In genomic region chr3:86702381-86702958, GRCh38 we compare ENCODE assay signal across 10 cellular contexts.
DNase-seq lines count a peak whose midpoint lies in the region; ATAC-seq and TF ChIP-seq lines count a peak whose summit lies in the region.
"Had no signal": no experiment of that assay in that cellular context is flagged by ENCODE, and none has a peak within 500 bp of the region (broad histone marks: within the 10 kb centered on the region; RNA-seq: fewer than 3 reads in every experiment).

No MANE protein-coding gene starts in this region.

- H3K4me1 Mint-ChIP-seq in chondrocyte (ENCODE audit: low read depth) = no peaks in the 10 kb centered on the region
- H3K4me1 Mint-ChIP-seq in progenitor cell of endocrine pancreas (ENCODE audit: low read depth) = no peaks in the 10 kb centered on the region
- H3K4me1 Mint-ChIP-seq in activated T-cell treated with anti-CD3 and anti-CD28 coated beads, Interleukin-2, amount 50 U/mL, for 4 hours (ENCODE audit: low read depth) = no peaks in the 10 kb centered on the region
- H3K4me1 Mint-ChIP-seq: central memory CD8-positive, alpha-beta T cell had no signal

- H3K27ac Mint-ChIP-seq in chondrocyte (ENCODE audit: unreplicated experiment) (no peak overlapping the region), progenitor cell of endocrine pancreas (no peak overlapping the region)

- intact Hi-C loops in left colon (cut with DNase I, micrococcal nuclease) = no loop called here

- ATAC-seq in activated T-cell treated with anti-CD3 and anti-CD28 coated beads, Interleukin-2, amount 50 U/mL, for 4 hours = no peak
- no peak for ATAC-seq in left colon
- ATAC-seq: sciatic nerve had no signal

- DNase-seq in NCI-H2107 treated with DMSO at 0.1 percent for 48 hours (lab: John Stamatoyannopoulos, UW; ENCODE audit: unreplicated experiment) (peak; percentile 7), NCI-H2107 (lab: John Stamatoyannopoulos, UW) (no peak), MV-4-11 (lab: John Stamatoyannopoulos, UW) (peak; percentile 5), chondrocyte (ENCODE audit: low spot score) (no peak), progenitor cell of endocrine pancreas (ENCODE audit: low spot score, unreplicated experiment) (no peak), DMS153 treated with DMSO at 0.1 percent for 48 hours (lab: John Stamatoyannopoulos, UW; ENCODE audit: unreplicated experiment) (no peak), left colon (no peak)
- no peak for DNase-seq in activated T-cell treated with anti-CD3 and anti-CD28 coated beads, Interleukin-2, amount 50 U/mL, for 4 hours

- H3K36me3 Mint-ChIP-seq in chondrocyte (ENCODE audit: low read depth) = peaks cover 2% of the 10 kb centered on the region
- peaks cover 1% of the 10 kb centered on the region for H3K36me3 Mint-ChIP-seq in progenitor cell of endocrine pancreas (ENCODE audit: insufficient read depth)
- no peaks in the 10 kb centered on the region for H3K36me3 Mint-ChIP-seq in activated T-cell treated with anti-CD3 and anti-CD28 coated beads, Interleukin-2, amount 50 U/mL, for 4 hours (ENCODE audit: insufficient read depth)

- H3K9me3 Mint-ChIP-seq in chondrocyte (ENCODE audit: low read depth) (peaks cover 15% of the 10 kb centered on the region), progenitor cell of endocrine pancreas (ENCODE audit: low read depth) (peaks cover 11% of the 10 kb centered on the region)
- peaks cover 19% of the 10 kb centered on the region for H3K9me3 Mint-ChIP-seq in activated T-cell treated with anti-CD3 and anti-CD28 coated beads, Interleukin-2, amount 50 U/mL, for 4 hours

- H3K4me3 Mint-ChIP-seq in chondrocyte (ENCODE audit: unreplicated experiment) (no peak overlapping the region), progenitor cell of endocrine pancreas (ENCODE audit: low read depth) (no peak overlapping the region)
- H3K4me3 Mint-ChIP-seq in activated T-cell treated with anti-CD3 and anti-CD28 coated beads, Interleukin-2, amount 50 U/mL, for 4 hours = no peak overlapping the region
- H3K4me3 Mint-ChIP-seq: central memory CD8-positive, alpha-beta T cell had no signal

- H3K27me3 Mint-ChIP-seq in chondrocyte (ENCODE audit: low read depth) (peaks cover 43% of the 10 kb centered on the region), progenitor cell of endocrine pancreas (no peaks in the 10 kb centered on the region)
- no peaks in the 10 kb centered on the region for H3K27me3 Mint-ChIP-seq in activated T-cell treated with anti-CD3 and anti-CD28 coated beads, Interleukin-2, amount 50 U/mL, for 4 hours (ENCODE audit: low read depth)
- H3K27me3 Mint-ChIP-seq: central memory CD8-positive, alpha-beta T cell had no signal

- TF ChIP-seq CTCF in chondrocyte (IDR thresholded peaks at IDR 0.05) (peak; percentile 90), progenitor cell of endocrine pancreas (IDR thresholded peaks at IDR 0.05; ENCODE audit: unreplicated experiment) (peak; percentile 57)

Comparison
In these comparisons a context has a peak if more than half of its experiments do, and no peak if none do; other contexts are left out.
1. DNase-seq: peak in NCI-H2107 treated with DMSO at 0.1 percent for 48 hours (single experiment) and MV-4-11 (single experiment); none in NCI-H2107 (single experiment), chondrocyte (single experiment), progenitor cell of endocrine pancreas (single experiment), activated T-cell treated with anti-CD3 and anti-CD28 coated beads, Interleukin-2, amount 50 U/mL, for 4 hours (single experiment), DMS153 treated with DMSO at 0.1 percent for 48 hours (single experiment) and left colon (0 of 2).